Comparison of ENCODE assay signal across 12 cellular contexts in genomic region chr17:64355536-64356303, GRCh38. TPM values are rescaled to one million over a fixed set of nuclear protein-coding genes. Genes with fewer than 3 reads are reported as not detected.
DNase-seq lines count a peak whose midpoint lies in the region; ATAC-seq and TF ChIP-seq lines count a peak whose summit lies in the region.
"Had no signal": no experiment of that assay in that cellular context is flagged by ENCODE, and none has a peak within 500 bp of the region (broad histone marks: within the 10 kb centered on the region; RNA-seq: fewer than 3 reads in every experiment).

No MANE protein-coding gene starts in this region.

- peak overlapping the region in 2 of 3 donors; percentile 4 to 24 for H3K27ac ChIP-seq in thyroid gland

- peaks cover 0 to 40% of the 10 kb centered on the region in 2 donors for H3K4me1 ChIP-seq in thyroid gland

- no peaks in the 10 kb centered on the region for H3K9me3 Mint-ChIP-seq in activated T-cell treated with anti-CD3 and anti-CD28 coated beads, Interleukin-2, amount 50 U/mL, for 24 hours
- H3K9me3 Mint-ChIP-seq in activated naive CD8-positive, alpha-beta T cell (ENCODE audit: low read depth): no peaks in the 10 kb centered on the region
- H3K9me3 Mint-ChIP-seq: endodermal cell had no signal

- intact Hi-C loops in left ventricle myocardium superior (cut with micrococcal nuclease) (no loop called here), thyroid gland (cut with DNase I) (no loop called here)

- TF ChIP-seq POLR2A in thyroid gland (IDR thresholded peaks at IDR 0.05): no peak

- no peaks in the 10 kb centered on the region for H3K27me3 ChIP-seq in thyroid gland

- no peaks in the 10 kb centered on the region for H3K9me3 ChIP-seq in thyroid gland

- H3K36me3 Mint-ChIP-seq in activated T-cell treated with anti-CD3 and anti-CD28 coated beads, Interleukin-2, amount 50 U/mL, for 24 hours (ENCODE audit: low read depth): peaks cover 20% of the 10 kb centered on the region
- peaks cover 11% of the 10 kb centered on the region for H3K36me3 Mint-ChIP-seq in activated naive CD8-positive, alpha-beta T cell

- no peak overlapping the region for H3K4me3 Mint-ChIP-seq in activated T-cell treated with anti-CD3 and anti-CD28 coated beads, Interleukin-2, amount 50 U/mL, for 24 hours
- peak overlapping the region; percentile 12 for H3K4me3 Mint-ChIP-seq in activated naive CD8-positive, alpha-beta T cell
- H3K4me3 Mint-ChIP-seq: endodermal cell had no signal

- WGBS in thyroid gland, 2 donors: 83 to 91% methylated on average over 7 of the region's 7 CpGs

- peak overlapping the region; percentile 72 for H3K27ac Mint-ChIP-seq in activated T-cell treated with anti-CD3 and anti-CD28 coated beads, Interleukin-2, amount 50 U/mL, for 24 hours
- peak overlapping the region; percentile 89 for H3K27ac Mint-ChIP-seq in activated naive CD8-positive, alpha-beta T cell
- H3K27ac Mint-ChIP-seq: endodermal cell had no signal

- TF ChIP-seq CTCF in thyroid gland (IDR thresholded peaks at IDR 0.05): no peak

- DNase-seq in activated T-cell treated with anti-CD3 and anti-CD28 coated beads, Interleukin-2, amount 50 U/mL, for 24 hours: no peak
- DNase-seq in activated T-cell treated with anti-CD3 and anti-CD28 coated beads for 4 hours (no peak), left ventricle myocardium superior (no peak), thyroid gland (no peak), COR-L47 (lab: John Stamatoyannopoulos, UW) (no peak)
- DNase-seq: activated gamma-delta T cell, endodermal cell, NCI-H1417 treated with DMSO at 0.1 percent for 48 hours had no signal

- H3K4me3 ChIP-seq in thyroid gland (replicated peaks in 1 of 3): no peak overlapping the region

- ATAC-seq in left ventricle myocardium superior: peak; percentile 9
- no peak for ATAC-seq in GM19395 (IDR thresholded peaks at IDR 0.05; ENCODE audit: unreplicated experiment)
- ATAC-seq in GM18867 (IDR thresholded peaks at IDR 0.05; ENCODE audit: unreplicated experiment): no peak

- no peaks in the 10 kb centered on the region for H3K36me3 ChIP-seq in thyroid gland

- no peaks in the 10 kb centered on the region for H3K27me3 Mint-ChIP-seq in activated T-cell treated with anti-CD3 and anti-CD28 coated beads, Interleukin-2, amount 50 U/mL, for 24 hours
- no peaks in the 10 kb centered on the region for H3K27me3 Mint-ChIP-seq in activated naive CD8-positive, alpha-beta T cell

- peaks cover 31% of the 10 kb centered on the region for H3K4me1 Mint-ChIP-seq in activated T-cell treated with anti-CD3 and anti-CD28 coated beads, Interleukin-2, amount 50 U/mL, for 24 hours (ENCODE audit: low read depth)
- peaks cover 34% of the 10 kb centered on the region for H3K4me1 Mint-ChIP-seq in activated naive CD8-positive, alpha-beta T cell (ENCODE audit: low read depth)
- H3K4me1 Mint-ChIP-seq: endodermal cell had no signal

RNA-seq across cellular contexts. Expression of gene PECAM1, which starts 34.9 kb away (rescaled TPM):
- total RNA-seq in left ventricle myocardium superior (112 TPM), thyroid gland (100 to 1,000 TPM in 2 of 4 donors, 10 to 100 TPM in 2; 59.1 to 184 (median 101) TPM)
- total RNA-seq: osteocyte had no signal
